In genomic region chr14:102138535-102138934, GRCh38 we compare ENCODE assay signal across 8 cellular contexts. TPM values are rescaled to one million over a fixed set of nuclear protein-coding genes. Genes with fewer than 3 reads are reported as not detected.
DNase-seq lines count a peak whose midpoint lies in the region; ATAC-seq and TF ChIP-seq lines count a peak whose summit lies in the region.

No MANE protein-coding gene starts in this region.

- H3K27me3 ChIP-seq in kidney epithelial cell (ENCODE audit: control insufficient read depth, insufficient read depth, low read length) (no peaks in the 10 kb centered on the region), tibial nerve (no peaks in the 10 kb centered on the region)

- H3K4me3 Mint-ChIP-seq in activated naive CD4-positive, alpha-beta T cell treated with anti-CD3 and anti-CD28 coated beads for 36 hours = peak overlapping the region; percentile 95
- peak overlapping the region; percentile 89 for H3K4me3 Mint-ChIP-seq in activated naive CD8-positive, alpha-beta T cell treated with anti-CD3 and anti-CD28 coated beads for 36 hours

- ATAC-seq in GM19463 (IDR thresholded peaks at IDR 0.05; ENCODE audit: unreplicated experiment) = no peak
- ATAC-seq in GM21526 (IDR thresholded peaks at IDR 0.05; ENCODE audit: low FRiP score, unreplicated experiment) = no peak

- peaks cover 5% of the 10 kb centered on the region for H3K36me3 Mint-ChIP-seq in activated naive CD4-positive, alpha-beta T cell treated with anti-CD3 and anti-CD28 coated beads for 36 hours (ENCODE audit: low read depth)
- H3K36me3 Mint-ChIP-seq in activated naive CD8-positive, alpha-beta T cell treated with anti-CD3 and anti-CD28 coated beads for 36 hours = no peaks in the 10 kb centered on the region

- CTCF ChIA-PET in activated naive CD4-positive, alpha-beta T cell treated with anti-CD3 and anti-CD28 coated beads for 36 hours (lab: Charles Lee) = interaction anchor here (0.7 to 1.0 kb wide), 3 partner anchors 44 to 179 kb away, joined by 3 to 6 read pairs (median 4); no protein-coding TSS in a partner anchor

- peaks cover 0 to 31% (median 13%) of the 10 kb centered on the region in 4 donors for H3K4me1 ChIP-seq in tibial nerve

- in situ Hi-C loops in GM13977 (cut with MboI; ENCODE audit: low pct_unique_long_range_greater_than_20kb, low sequenced_read_pairs, unreplicated experiment) = no loop called here

- H3K36me3 ChIP-seq in kidney epithelial cell (ENCODE audit: control insufficient read depth, insufficient read depth, low read length) (no peaks in the 10 kb centered on the region), tibial nerve (peaks cover 0 to 22% (median 0%) of the 10 kb centered on the region in 3 donors)

- H3K27me3 Mint-ChIP-seq in activated naive CD4-positive, alpha-beta T cell treated with anti-CD3 and anti-CD28 coated beads for 36 hours (ENCODE audit: low read depth) = no peaks in the 10 kb centered on the region
- no peaks in the 10 kb centered on the region for H3K27me3 Mint-ChIP-seq in activated naive CD8-positive, alpha-beta T cell treated with anti-CD3 and anti-CD28 coated beads for 36 hours

- peak overlapping the region; percentile 81 to 96 (median 94) for H3K27ac ChIP-seq in tibial nerve

- no peak for TF ChIP-seq CTCF in kidney epithelial cell (IDR thresholded peaks at IDR 0.05; ENCODE audit: insufficient read depth, low read length, poor library complexity, severe bottlenecking)
- no peak for TF ChIP-seq CTCF in tibial nerve (IDR thresholded peaks at IDR 0.05)
- TF ChIP-seq CTCF in GM13977 (IDR thresholded peaks at IDR 0.05; ENCODE audit: extremely low read depth, insufficient read depth, missing control alignments) = no peak

- H3K9me3 Mint-ChIP-seq in activated naive CD4-positive, alpha-beta T cell treated with anti-CD3 and anti-CD28 coated beads for 36 hours = no peaks in the 10 kb centered on the region
- H3K9me3 Mint-ChIP-seq in activated naive CD8-positive, alpha-beta T cell treated with anti-CD3 and anti-CD28 coated beads for 36 hours = no peaks in the 10 kb centered on the region

- intact Hi-C loops in activated naive CD4-positive, alpha-beta T cell treated with anti-CD3 and anti-CD28 coated beads for 36 hours (cut with micrococcal nuclease) = loop anchor here (2.0 kb wide), 3 partner anchors 174 to 378 kb away; partner anchors contain the start of genes CINP, DYNC1H1, PPP2R5C and TECPR2

- no peak for TF ChIP-seq EP300 in tibial nerve (IDR thresholded peaks at IDR 0.05)

- no peaks in the 10 kb centered on the region for H3K9me3 ChIP-seq in tibial nerve

- no peak for DNase-seq in activated naive CD4-positive, alpha-beta T cell treated with anti-CD3 and anti-CD28 coated beads for 36 hours
- no peak for DNase-seq in activated naive CD4-positive, alpha-beta T cell treated with anti-CD3 and anti-CD28 coated beads, Interleukin-2, amount 50 U/mL, for 16 hours
- no peak for DNase-seq in activated naive CD8-positive, alpha-beta T cell treated with anti-CD3 and anti-CD28 coated beads for 36 hours
- no peak for DNase-seq in kidney epithelial cell (ENCODE audit: low read depth)
- no peak for DNase-seq in tibial nerve (ENCODE audit: low spot score in 2 of 2)
- DNase-seq in GM13977 (ENCODE audit: low spot score) = no peak

- no peak for TF ChIP-seq POLR2A in tibial nerve (IDR thresholded peaks at IDR 0.05)

- 13 to 18% methylated on average over 3 of the region's 3 CpGs for WGBS in tibial nerve, 2 donors

- no peak overlapping the region for H3K27ac Mint-ChIP-seq in activated naive CD4-positive, alpha-beta T cell treated with anti-CD3 and anti-CD28 coated beads for 36 hours
- peak overlapping the region; percentile 94 for H3K27ac Mint-ChIP-seq in activated naive CD8-positive, alpha-beta T cell treated with anti-CD3 and anti-CD28 coated beads for 36 hours

- peaks cover 24% of the 10 kb centered on the region for H3K4me1 Mint-ChIP-seq in activated naive CD4-positive, alpha-beta T cell treated with anti-CD3 and anti-CD28 coated beads for 36 hours (ENCODE audit: low read depth)
- H3K4me1 Mint-ChIP-seq in activated naive CD8-positive, alpha-beta T cell treated with anti-CD3 and anti-CD28 coated beads for 36 hours = peaks cover 26% of the 10 kb centered on the region

- H3K4me3 ChIP-seq in kidney epithelial cell (ENCODE audit: low read depth, low read length) (peak overlapping the region; percentile 85), tibial nerve (peak overlapping the region; percentile 74 to 96 (median 92))

RNA-seq across cellular contexts. Expression of gene WDR20, which starts 1.2 kb away (rescaled TPM):
- 10 to 100 TPM; 20.5 to 21.4 TPM for total RNA-seq in activated naive CD4-positive, alpha-beta T cell treated with anti-CD3 and anti-CD28 coated beads for 36 hours
- 10 to 100 TPM; 22.3 to 27.3 TPM for total RNA-seq in activated naive CD8-positive, alpha-beta T cell treated with anti-CD3 and anti-CD28 coated beads for 36 hours
- total RNA-seq in kidney epithelial cell (14.0 and 16.2 TPM in 2 replicates), tibial nerve (10 to 100 TPM; 15.0 to 26.7 (median 18.3) TPM)

RNA-seq across cellular contexts. Expression of gene HSP90AA1, which starts 51.7 kb away (rescaled TPM):
- total RNA-seq in activated naive CD4-positive, alpha-beta T cell treated with anti-CD3 and anti-CD28 coated beads for 36 hours = 1,000 to 10,000 TPM; 1,286 to 1,366 TPM
- total RNA-seq in activated naive CD8-positive, alpha-beta T cell treated with anti-CD3 and anti-CD28 coated beads for 36 hours = 1,000 to 10,000 TPM; 1,485 to 1,535 TPM
- total RNA-seq in kidney epithelial cell (648 and 691 TPM in 2 replicates), tibial nerve (100 to 1,000 TPM; 185 to 396 (median 265) TPM)
